7 cellular contexts compared by ENCODE assay signal in genomic region chr22:33519140-33519973, GRCh38.
DNase-seq lines count a peak whose midpoint lies in the region; ATAC-seq and TF ChIP-seq lines count a peak whose summit lies in the region.

No MANE protein-coding gene starts in this region.

- TF ChIP-seq CTCF in DOHH2 (IDR thresholded peaks at IDR 0.05; ENCODE audit: low read depth, low read length, poor library complexity, severe bottlenecking) (peak; percentile 78), fibroblast of the aortic adventitia (IDR thresholded peaks at IDR 0.05; ENCODE audit: insufficient read depth, low read length) (peak; percentile 56), neural progenitor cell (IDR thresholded peaks at IDR 0.05) (peak; percentile 77)

- peaks cover 10% of the 10 kb centered on the region for H3K36me3 Mint-ChIP-seq in neural progenitor cell

- H3K9me3 Mint-ChIP-seq in neural progenitor cell = peaks cover 2% of the 10 kb centered on the region

- no peak overlapping the region for H3K4me3 Mint-ChIP-seq in neural progenitor cell

- H3K27me3 ChIP-seq in DOHH2 (ENCODE audit: control insufficient read depth, low read length) = no peaks in the 10 kb centered on the region
- no peaks in the 10 kb centered on the region for H3K27me3 ChIP-seq in neural progenitor cell

- peaks cover 31% of the 10 kb centered on the region for H3K4me1 Mint-ChIP-seq in neural progenitor cell

- no peaks in the 10 kb centered on the region for H3K79me2 ChIP-seq in DOHH2 (ENCODE audit: control insufficient read depth, low read length)
- no peaks in the 10 kb centered on the region for H3K79me2 ChIP-seq in neural progenitor cell (ENCODE audit: low read depth)

- in situ Hi-C loops in SK-MEL-5 (cut with HindIII; ENCODE audit: low pct_unique_long_range_greater_than_20kb, low sequenced_read_pairs) = no loop called here

- H3K9me2 ChIP-seq in DOHH2 (replicated peaks; ENCODE audit: control insufficient read depth, low read length) = no peaks in the 10 kb centered on the region

- H3K27me3 Mint-ChIP-seq in neural progenitor cell (ENCODE audit: insufficient read depth, low read depth) = peaks cover 5% of the 10 kb centered on the region

- ATAC-seq in HG02759 (IDR thresholded peaks at IDR 0.05; ENCODE audit: unreplicated experiment) = no peak

- H3K36me3 ChIP-seq in DOHH2 (ENCODE audit: control insufficient read depth, low read length) (no peaks in the 10 kb centered on the region), neural progenitor cell (no peaks in the 10 kb centered on the region)

- DNase-seq in HT-29 (ENCODE audit: low spot score) (peak; percentile 64), SK-MEL-5 (ENCODE audit: low read depth, low spot score) (peak; percentile 83), fibroblast of the aortic adventitia (ENCODE audit: low read depth) (peak; percentile 80), neural progenitor cell (ENCODE audit: low spot score) (peak; percentile 78), COR-L47 (lab: John Stamatoyannopoulos, UW) (no peak)

- no peaks in the 10 kb centered on the region for H3F3A ChIP-seq in DOHH2 (ENCODE audit: control insufficient read depth, insufficient read depth)
- H3F3A ChIP-seq in neural progenitor cell (ENCODE audit: low read depth) = peaks cover 4% of the 10 kb centered on the region

- H3K27ac Mint-ChIP-seq in neural progenitor cell = peak overlapping the region; percentile 72

- H3K4me3 ChIP-seq in DOHH2 (ENCODE audit: low read length) (peak overlapping the region; percentile 43), fibroblast of the aortic adventitia (ENCODE audit: low read depth, low read length) (peak overlapping the region; percentile 25), neural progenitor cell (no peak overlapping the region)

- H3K4me1 ChIP-seq in DOHH2 (ENCODE audit: control insufficient read depth, low read length) = peaks cover 52% of the 10 kb centered on the region
- peaks cover 8% of the 10 kb centered on the region for H3K4me1 ChIP-seq in neural progenitor cell

- peak overlapping the region; percentile 72 for H3K4me2 ChIP-seq in DOHH2 (ENCODE audit: low read length)
- no peak overlapping the region for H3K4me2 ChIP-seq in neural progenitor cell

- no peak overlapping the region for H2AFZ ChIP-seq in neural progenitor cell (replicated peaks)

- no peak overlapping the region for H3K9ac ChIP-seq in neural progenitor cell

- H4K20me1 ChIP-seq in DOHH2 (ENCODE audit: control insufficient read depth, insufficient read depth, low read depth, low read length) (no peaks in the 10 kb centered on the region), neural progenitor cell (ENCODE audit: low read depth) (no peaks in the 10 kb centered on the region)

- H3K9me3 ChIP-seq in DOHH2 (ENCODE audit: control insufficient read depth, insufficient read depth, low read length) (peaks cover 8% of the 10 kb centered on the region), neural progenitor cell (ENCODE audit: low read depth) (no peaks in the 10 kb centered on the region)

- peak overlapping the region; percentile 57 for H3K27ac ChIP-seq in DOHH2 (ENCODE audit: low read depth, low read length)
- no peak overlapping the region for H3K27ac ChIP-seq in neural progenitor cell
